In the genomic region with DNA sequence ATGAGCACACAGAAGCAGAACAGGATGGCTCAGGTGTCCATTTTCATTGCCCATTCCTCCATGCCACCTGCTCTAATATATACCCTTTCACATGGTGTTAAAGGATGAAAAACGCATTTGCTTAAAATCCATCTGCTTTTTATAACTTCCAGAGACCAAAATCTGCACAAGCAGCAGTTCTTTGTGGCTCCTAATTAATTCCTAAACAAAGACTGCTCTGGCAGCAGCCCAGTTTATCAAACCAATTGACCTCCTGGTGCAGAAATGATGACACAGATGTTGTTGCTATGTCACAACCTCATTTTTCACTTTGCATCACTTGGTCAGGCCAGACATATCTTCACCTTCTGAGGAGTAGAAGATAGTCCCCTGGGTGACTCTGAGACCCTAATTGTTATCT, we compare ENCODE assay signal across 18 cellular contexts.
"Had no signal": no experiment of that assay in that cellular context is flagged by ENCODE, and none has a peak within 500 bp of the region (broad histone marks: within the 10 kb centered on the region; RNA-seq: fewer than 3 reads in every experiment).

No MANE protein-coding gene starts in this region.

- ATAC-seq: K562, Panc1, PC-3 had no signal

- H3K4me3 ChIP-seq: K562 had no signal

- DNase-seq: Kasumi-1; MM.1S; NCI-H1092 treated with DMSO at 0.1 percent for 48 hours; NCI-H1417 treated with DMSO at 0.1 percent for 48 hours; NCI-H146; NCI-H1930; NCI-H2081; NCI-H2227 treated with DMSO at 0.1 percent for 48 hours; NCI-H526 treated with DMSO at 0.1 percent for 48 hours; NK-92 treated with Interleukin-12 subunit alpha and Interleukin-12 subunit beta, amount 100 ng/mL, for 24 hours; PC-3; SHP77; T-helper 2 cell had no signal

- H3K27ac ChIP-seq: HL-60, KMS-11, RWPE1 had no signal
